In the genomic region with DNA sequence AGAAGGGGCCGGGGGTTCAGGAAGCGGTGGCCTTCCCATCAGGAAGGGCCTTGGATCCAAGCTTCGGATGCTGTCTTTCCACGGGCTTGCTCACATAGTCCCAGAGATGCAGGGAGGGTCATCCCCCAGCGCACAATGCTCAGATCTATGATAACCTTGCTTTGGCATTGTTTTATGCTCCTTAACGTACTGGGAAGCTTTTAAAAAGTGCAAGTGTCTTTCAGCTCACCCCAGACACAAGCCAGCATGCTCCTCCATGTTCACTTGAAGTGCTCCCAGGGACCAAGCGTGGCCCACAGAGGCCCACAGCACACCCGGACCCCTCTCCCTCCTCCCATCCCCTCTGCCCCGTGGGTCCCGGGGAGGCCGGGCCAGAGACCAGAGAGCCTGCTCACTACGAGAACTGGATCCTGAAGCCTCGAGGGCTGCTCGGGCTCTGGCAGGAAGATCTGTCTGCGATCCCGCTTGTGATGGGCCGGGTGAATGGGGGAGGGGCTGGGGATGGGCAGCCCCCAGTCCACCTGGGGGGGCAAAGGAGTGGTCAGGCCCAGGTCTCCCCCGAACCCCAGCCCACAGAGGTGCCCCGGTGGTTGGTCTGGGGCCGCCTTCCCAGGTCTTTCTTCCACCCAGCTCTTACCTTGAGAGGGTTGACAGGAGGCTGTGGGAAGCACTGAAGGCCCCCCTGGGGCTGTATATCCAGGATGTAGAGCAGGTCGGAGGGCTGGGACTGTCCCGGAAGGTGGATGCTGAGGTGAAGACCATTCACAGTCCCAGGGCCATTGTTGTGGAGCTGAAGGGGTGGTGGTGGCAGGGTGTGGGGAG, we compare ENCODE assay signal across 18 cellular contexts. TPM values are rescaled to one million over a fixed set of nuclear protein-coding genes. Genes with fewer than 3 reads are reported as not detected.
A peak's percentile ranks its signal among the peaks of the same experiment; 100 is the strongest.
DNase-seq lines count a peak whose midpoint lies in the region; ATAC-seq and TF ChIP-seq lines count a peak whose summit lies in the region.
"Had no signal": no experiment of that assay in that cellular context is flagged by ENCODE, and none has a peak within 500 bp of the region (broad histone marks: within the 10 kb centered on the region; RNA-seq: fewer than 3 reads in every experiment).

No MANE protein-coding gene starts in this region.

- no peak overlapping the region for H3K4me3 ChIP-seq in Panc1 (ENCODE audit: low read depth in 2 of 2, low read length in 2 of 2)
- H3K4me3 ChIP-seq in left ventricle myocardium inferior: peak overlapping the region; percentile 2
- no peak overlapping the region for H3K4me3 ChIP-seq in neural progenitor cell

- no peaks in the 10 kb centered on the region for H3K27me3 ChIP-seq in Panc1 (ENCODE audit: control insufficient read depth, insufficient read depth, low read length)
- H3K27me3 ChIP-seq in left ventricle myocardium inferior (ENCODE audit: low read depth): peaks cover 10% of the 10 kb centered on the region
- no peaks in the 10 kb centered on the region for H3K27me3 ChIP-seq in neural progenitor cell

- no peak overlapping the region for H3K4me3 Mint-ChIP-seq in neural progenitor cell
- no peak overlapping the region for H3K4me3 Mint-ChIP-seq in activated T-helper 2 cell treated with anti-CD3 and anti-CD28 coated beads, Interferon-gamma antibody, Interleukin-2, Interleukin-4, amounts not matched to agents 10 μg/mL and 5 μg/mL and 100 μg/mL, durations not matched to agents 14 hours and 24 hours and 36 hours (ENCODE audit: low read depth)
- no peak overlapping the region for H3K4me3 Mint-ChIP-seq in activated CD4-positive, alpha-beta T cell treated with anti-CD3 and anti-CD28 coated beads, Interleukin-2, amount 10 ng/mL, durations not matched to agents 7 days and 5 days
- H3K4me3 Mint-ChIP-seq: activated naive CD8-positive, alpha-beta T cell; activated T-cell treated with anti-CD3 and anti-CD28 coated beads, Interleukin-2, amount 50 U/mL, for 4 hours; dendritic cell treated with granulocyte-macrophage colony-stimulating factor and Interleukin-4, amounts not matched to agents 40 ng/mL and 50 ng/mL, for 4 days had no signal

- no TSS peak for BruUV-seq in Panc1 (replicated peaks; lab: Mats Ljungman, UMichigan)

- no peaks in the 10 kb centered on the region for H3K4me1 ChIP-seq in Panc1 (ENCODE audit: control insufficient read depth, insufficient read depth, low read length)
- H3K4me1 ChIP-seq in left ventricle myocardium inferior: peaks cover 13% of the 10 kb centered on the region
- peaks cover 8% of the 10 kb centered on the region for H3K4me1 ChIP-seq in neural progenitor cell

- H3K36me3 ChIP-seq in Panc1 (ENCODE audit: control insufficient read depth, insufficient read depth, low read length) (no peaks in the 10 kb centered on the region), left ventricle myocardium inferior (no peaks in the 10 kb centered on the region), neural progenitor cell (no peaks in the 10 kb centered on the region)

- H3K4me1 Mint-ChIP-seq in neural progenitor cell: peaks cover 5% of the 10 kb centered on the region
- H3K4me1 Mint-ChIP-seq in activated T-helper 2 cell treated with anti-CD3 and anti-CD28 coated beads, Interferon-gamma antibody, Interleukin-2, Interleukin-4, amounts not matched to agents 10 μg/mL and 5 μg/mL and 100 μg/mL, durations not matched to agents 14 hours and 24 hours and 36 hours (ENCODE audit: low read depth): no peaks in the 10 kb centered on the region
- no peaks in the 10 kb centered on the region for H3K4me1 Mint-ChIP-seq in activated CD4-positive, alpha-beta T cell treated with anti-CD3 and anti-CD28 coated beads, Interleukin-2, amount 10 ng/mL, durations not matched to agents 7 days and 5 days

- CTCF ChIA-PET in Panc1 (lab: Charles Lee): interaction anchor here (0.6 kb wide), 1 partner anchor 349 kb away, joined by 4 read pairs; no protein-coding TSS in a partner anchor
- CTCF ChIA-PET in activated CD4-positive, alpha-beta T cell treated with anti-CD3 and anti-CD28 coated beads, Interleukin-2, amount 10 ng/mL, durations not matched to agents 7 days and 5 days (lab: Charles Lee): interaction anchor here (1.2 to 1.9 kb wide), 5 partner anchors 9 to 172 kb away, joined by 3 to 5 read pairs (median 4); a partner anchor contains a TSS

- in situ Hi-C loops in Panc1 (cut with HindIII; ENCODE audit: low pct_unique_long_range_greater_than_20kb, low sequenced_read_pairs): no loop called here

- peaks cover 12% of the 10 kb centered on the region for H3F3A ChIP-seq in neural progenitor cell (ENCODE audit: low read depth)

- TF ChIP-seq CTCF in Panc1 (IDR thresholded peaks at IDR 0.05) (no peak), left ventricle myocardium inferior (IDR thresholded peaks at IDR 0.05; ENCODE audit: borderline replicate concordance) (no peak), neural progenitor cell (IDR thresholded peaks at IDR 0.05) (no peak)

- H3K36me3 Mint-ChIP-seq in neural progenitor cell: no peaks in the 10 kb centered on the region
- no peaks in the 10 kb centered on the region for H3K36me3 Mint-ChIP-seq in activated T-helper 2 cell treated with anti-CD3 and anti-CD28 coated beads, Interferon-gamma antibody, Interleukin-2, Interleukin-4, amounts not matched to agents 10 μg/mL and 5 μg/mL and 100 μg/mL, durations not matched to agents 14 hours and 24 hours and 36 hours (ENCODE audit: low read depth)
- no peaks in the 10 kb centered on the region for H3K36me3 Mint-ChIP-seq in activated CD4-positive, alpha-beta T cell treated with anti-CD3 and anti-CD28 coated beads, Interleukin-2, amount 10 ng/mL, durations not matched to agents 7 days and 5 days (ENCODE audit: low read depth)
- H3K36me3 Mint-ChIP-seq: activated naive CD8-positive, alpha-beta T cell had no signal

- H3K9me3 ChIP-seq in Panc1 (ENCODE audit: control insufficient read depth, insufficient read depth, low read depth, low read length) (no peaks in the 10 kb centered on the region), left ventricle myocardium inferior (replicated peaks) (no peaks in the 10 kb centered on the region), neural progenitor cell (ENCODE audit: low read depth) (no peaks in the 10 kb centered on the region)

- ATAC-seq in Panc1: 0 out of 2 replicates have a peak, but pooled peaks have one; percentile 52

- intact Hi-C loops in Panc1 (cut with micrococcal nuclease; ENCODE audit: unreplicated experiment) (no loop called here), left ventricle myocardium inferior (cut with micrococcal nuclease) (no loop called here)
- intact Hi-C loops in activated T-helper 2 cell treated with anti-CD3 and anti-CD28 coated beads, Interferon-gamma antibody, Interleukin-2, Interleukin-4, amounts not matched to agents 10 μg/mL and 5 μg/mL and 100 μg/mL, durations not matched to agents 14 hours and 24 hours and 36 hours (cut with micrococcal nuclease): no loop called here

- H3K9me3 Mint-ChIP-seq in neural progenitor cell: no peaks in the 10 kb centered on the region
- no peaks in the 10 kb centered on the region for H3K9me3 Mint-ChIP-seq in activated T-helper 2 cell treated with anti-CD3 and anti-CD28 coated beads, Interferon-gamma antibody, Interleukin-2, Interleukin-4, amounts not matched to agents 10 μg/mL and 5 μg/mL and 100 μg/mL, durations not matched to agents 14 hours and 24 hours and 36 hours
- H3K9me3 Mint-ChIP-seq in activated CD4-positive, alpha-beta T cell treated with anti-CD3 and anti-CD28 coated beads, Interleukin-2, amount 10 ng/mL, durations not matched to agents 7 days and 5 days: no peaks in the 10 kb centered on the region
- H3K9me3 Mint-ChIP-seq: activated T-cell treated with anti-CD3 and anti-CD28 coated beads, Interleukin-2, amount 50 U/mL, for 4 hours; dendritic cell treated with granulocyte-macrophage colony-stimulating factor and Interleukin-4, amounts not matched to agents 40 ng/mL and 50 ng/mL, for 4 days had no signal

- H2AFZ ChIP-seq in neural progenitor cell (replicated peaks): no peak overlapping the region

- no peak overlapping the region for H3K27ac ChIP-seq in Panc1 (ENCODE audit: low read length)
- H3K27ac ChIP-seq in left ventricle myocardium inferior (replicated peaks): no peak overlapping the region
- H3K27ac ChIP-seq in neural progenitor cell: no peak overlapping the region
- H3K27ac ChIP-seq: epithelial cell of prostate had no signal

- no peaks in the 10 kb centered on the region for H4K20me1 ChIP-seq in neural progenitor cell (ENCODE audit: low read depth)

- DNase-seq in ELF-1 (ENCODE audit: low read depth, low spot score) (peak; percentile 55), Panc1 (ENCODE audit: low read depth, low spot score) (no peak), left ventricle myocardium inferior (no peak), neural progenitor cell (ENCODE audit: low spot score) (peak; percentile 28), NCI-H1436 (lab: John Stamatoyannopoulos, UW) (no peak), AML-193 (lab: John Stamatoyannopoulos, UW) (no peak)
- DNase-seq in activated T-helper 2 cell treated with anti-CD3 and anti-CD28 coated beads, Interferon-gamma antibody, Interleukin-2, Interleukin-4, amounts not matched to agents 10 μg/mL and 5 μg/mL and 100 μg/mL, durations not matched to agents 14 hours and 24 hours and 36 hours (ENCODE audit: low spot score): no peak
- no peak for DNase-seq in activated CD4-positive, alpha-beta T cell treated with anti-CD3 and anti-CD28 coated beads, Interleukin-2, amount 10 ng/mL, durations not matched to agents 7 days and 5 days
- DNase-seq: activated T-cell treated with anti-CD3 and anti-CD28 coated beads, Interleukin-2, amount 50 U/mL, for 4 hours; COR-L47; GF-D8; GOT3; NCI-H1105 treated with DMSO at 0.1 percent for 48 hours; NCI-H2171; stimulated activated CD4-positive, alpha-beta T cell treated with anti-CD3 and anti-CD28 coated beads, Interleukin-4, amount 100 ng/mL, for 4 hours had no signal

- peaks cover 9% of the 10 kb centered on the region for H3K27me3 Mint-ChIP-seq in neural progenitor cell (ENCODE audit: insufficient read depth, low read depth)
- H3K27me3 Mint-ChIP-seq in activated T-helper 2 cell treated with anti-CD3 and anti-CD28 coated beads, Interferon-gamma antibody, Interleukin-2, Interleukin-4, amounts not matched to agents 10 μg/mL and 5 μg/mL and 100 μg/mL, durations not matched to agents 14 hours and 24 hours and 36 hours (ENCODE audit: low read depth): peaks cover 2% of the 10 kb centered on the region
- H3K27me3 Mint-ChIP-seq in activated CD4-positive, alpha-beta T cell treated with anti-CD3 and anti-CD28 coated beads, Interleukin-2, amount 10 ng/mL, durations not matched to agents 7 days and 5 days: peaks cover 10% of the 10 kb centered on the region

- H3K4me2 ChIP-seq in neural progenitor cell: peak overlapping the region; percentile 45

- POLR2A ChIA-PET in Panc1 (lab: Charles Lee): no interaction called here
- POLR2A ChIA-PET in activated CD4-positive, alpha-beta T cell treated with anti-CD3 and anti-CD28 coated beads, Interleukin-2, amount 10 ng/mL, durations not matched to agents 7 days and 5 days (lab: Charles Lee): no interaction called here

- H3K9ac ChIP-seq in neural progenitor cell: no peak overlapping the region

- H3K79me2 ChIP-seq in neural progenitor cell (ENCODE audit: low read depth): no peaks in the 10 kb centered on the region

- H3K27ac Mint-ChIP-seq in neural progenitor cell: no peak overlapping the region
- no peak overlapping the region for H3K27ac Mint-ChIP-seq in activated T-helper 2 cell treated with anti-CD3 and anti-CD28 coated beads, Interferon-gamma antibody, Interleukin-2, Interleukin-4, amounts not matched to agents 10 μg/mL and 5 μg/mL and 100 μg/mL, durations not matched to agents 14 hours and 24 hours and 36 hours
- no peak overlapping the region for H3K27ac Mint-ChIP-seq in activated CD4-positive, alpha-beta T cell treated with anti-CD3 and anti-CD28 coated beads, Interleukin-2, amount 10 ng/mL, durations not matched to agents 7 days and 5 days
- H3K27ac Mint-ChIP-seq: activated naive CD8-positive, alpha-beta T cell; dendritic cell treated with granulocyte-macrophage colony-stimulating factor and Interleukin-4, amounts not matched to agents 40 ng/mL and 50 ng/mL, for 4 days had no signal

RNA-seq across cellular contexts. Expression of a gene that starts 11.8 kb away (rescaled TPM):
- total RNA-seq in Panc1 (2021; ENCODE audit: unreplicated experiment) (7.6 TPM), left ventricle myocardium inferior (0.55 TPM), neural progenitor cell (ENCODE audit: low replicate concordance) (18.1 and 68.1 TPM in 2 replicates)
- 11.9 TPM for polyA plus RNA-seq in Panc1 (2012; ENCODE audit: insufficient read length)
- total RNA-seq in activated T-helper 2 cell treated with anti-CD3 and anti-CD28 coated beads, Interferon-gamma antibody, Interleukin-2, Interleukin-4, amounts not matched to agents 10 μg/mL and 5 μg/mL and 100 μg/mL, durations not matched to agents 14 hours and 24 hours and 36 hours: 0.32 and 1.0 TPM in 2 replicates
- total RNA-seq in activated CD4-positive, alpha-beta T cell treated with anti-CD3 and anti-CD28 coated beads, Interleukin-2, amount 10 ng/mL, durations not matched to agents 7 days and 5 days: under 1 TPM in 1 of 2 experiments, not detected in 1; 0.08 TPM

RNA-seq across cellular contexts. Expression of a gene that starts 14.0 kb away (rescaled TPM):
- total RNA-seq in Panc1 (2021; ENCODE audit: unreplicated experiment) (2.4 TPM), left ventricle myocardium inferior (0.91 TPM), neural progenitor cell (ENCODE audit: low replicate concordance) (4.7 and 8.0 TPM in 2 replicates)
- 2.1 TPM for polyA plus RNA-seq in Panc1 (2012; ENCODE audit: insufficient read length)
- 1.5 and 2.7 TPM in 2 replicates for total RNA-seq in activated T-helper 2 cell treated with anti-CD3 and anti-CD28 coated beads, Interferon-gamma antibody, Interleukin-2, Interleukin-4, amounts not matched to agents 10 μg/mL and 5 μg/mL and 100 μg/mL, durations not matched to agents 14 hours and 24 hours and 36 hours
- total RNA-seq in activated CD4-positive, alpha-beta T cell treated with anti-CD3 and anti-CD28 coated beads, Interleukin-2, amount 10 ng/mL, durations not matched to agents 7 days and 5 days: under 1 TPM; 0.27 to 0.47 TPM

RNA-seq across cellular contexts. Expression of a gene that starts 30.3 kb away (rescaled TPM):
- total RNA-seq in Panc1 (2021; ENCODE audit: unreplicated experiment): 304 TPM
- 858 TPM for polyA plus RNA-seq in Panc1 (2012; ENCODE audit: insufficient read length)
- total RNA-seq in left ventricle myocardium inferior: 160 TPM
- total RNA-seq in neural progenitor cell (ENCODE audit: low replicate concordance): 28.2 and 98.6 TPM in 2 replicates
- total RNA-seq in activated T-helper 2 cell treated with anti-CD3 and anti-CD28 coated beads, Interferon-gamma antibody, Interleukin-2, Interleukin-4, amounts not matched to agents 10 μg/mL and 5 μg/mL and 100 μg/mL, durations not matched to agents 14 hours and 24 hours and 36 hours: 37.8 and 41.4 TPM in 2 replicates
- 10 to 100 TPM; 61.1 to 70.5 TPM for total RNA-seq in activated CD4-positive, alpha-beta T cell treated with anti-CD3 and anti-CD28 coated beads, Interleukin-2, amount 10 ng/mL, durations not matched to agents 7 days and 5 days

RNA-seq across cellular contexts. Expression of a gene that starts 50.8 kb away (rescaled TPM):
- total RNA-seq in Panc1 (2021; ENCODE audit: unreplicated experiment) (138 TPM), left ventricle myocardium inferior (46.7 TPM), neural progenitor cell (ENCODE audit: low replicate concordance) (61.2 and 146 TPM in 2 replicates)
- 178 TPM for polyA plus RNA-seq in Panc1 (2012; ENCODE audit: insufficient read length)
- total RNA-seq in activated T-helper 2 cell treated with anti-CD3 and anti-CD28 coated beads, Interferon-gamma antibody, Interleukin-2, Interleukin-4, amounts not matched to agents 10 μg/mL and 5 μg/mL and 100 μg/mL, durations not matched to agents 14 hours and 24 hours and 36 hours: 132 and 141 TPM in 2 replicates
- total RNA-seq in activated CD4-positive, alpha-beta T cell treated with anti-CD3 and anti-CD28 coated beads, Interleukin-2, amount 10 ng/mL, durations not matched to agents 7 days and 5 days: 100 to 1,000 TPM; 104 to 107 TPM

Comparison
In these comparisons a context has a peak if more than half of its experiments do, and no peak if none do; other contexts are left out.
1. DNase-seq: peak in ELF-1 (single experiment) and neural progenitor cell (single experiment); none in Panc1 (single experiment), left ventricle myocardium inferior (single experiment), activated T-helper 2 cell treated with anti-CD3 and anti-CD28 coated beads, Interferon-gamma antibody, Interleukin-2, Interleukin-4, amounts not matched to agents 10 μg/mL and 5 μg/mL and 100 μg/mL, durations not matched to agents 14 hours and 24 hours and 36 hours (single experiment), activated CD4-positive, alpha-beta T cell treated with anti-CD3 and anti-CD28 coated beads, Interleukin-2, amount 10 ng/mL, durations not matched to agents 7 days and 5 days (single experiment), NCI-H1436 (single experiment) and AML-193 (0 of 2).